11 cellular contexts compared by ENCODE assay signal in the genomic region with DNA sequence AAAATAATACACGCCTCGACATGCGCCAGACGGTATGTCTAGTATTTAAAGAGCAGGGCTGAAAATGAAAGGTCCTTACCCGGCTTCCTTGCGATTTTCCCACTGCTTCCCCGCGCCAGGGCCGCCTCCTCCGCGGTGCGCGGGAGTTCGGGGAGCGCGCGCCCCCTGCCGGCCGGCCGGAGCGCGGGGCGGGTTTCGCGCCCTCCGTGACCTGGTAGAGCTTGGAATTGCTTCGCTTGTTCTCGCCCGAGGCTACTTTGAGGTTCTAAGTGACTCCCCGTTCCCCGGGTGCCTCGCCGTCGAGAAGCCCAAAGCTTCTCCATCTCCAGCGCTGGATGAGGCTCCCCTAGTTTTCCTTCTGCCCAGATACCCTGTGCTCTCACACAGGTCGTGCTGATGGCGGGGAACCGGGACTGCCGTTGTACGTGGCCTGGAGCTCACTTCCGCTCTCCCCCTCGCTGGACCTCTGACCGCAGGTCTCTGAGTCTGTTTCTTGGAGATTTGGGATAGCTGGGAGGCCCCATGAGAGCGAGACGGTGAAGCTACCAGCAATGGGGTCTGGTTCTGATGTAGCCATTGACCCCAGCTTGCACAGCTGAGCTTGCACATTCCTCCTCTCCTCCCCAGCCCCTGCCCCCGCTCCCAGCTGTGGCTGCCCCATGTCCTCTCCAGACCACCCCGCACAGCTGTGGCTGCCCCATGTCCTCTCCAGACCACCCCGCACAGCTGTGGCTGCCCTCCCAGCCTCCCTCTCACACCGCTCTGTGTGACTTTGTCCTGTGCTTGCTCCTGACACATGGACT. TPM values are rescaled to one million over a fixed set of nuclear protein-coding genes. Genes with fewer than 3 reads are reported as not detected.
DNase-seq lines count a peak whose midpoint lies in the region; ATAC-seq and TF ChIP-seq lines count a peak whose summit lies in the region.
"Not testable (repeated sequence)": the region's sequence is repeated elsewhere in the genome, so short reads cannot be mapped to it uniquely, and the experiment has no call there.
"Had no signal": no experiment of that assay in that cellular context is flagged by ENCODE, and none has a peak within 500 bp of the region (broad histone marks: within the 10 kb centered on the region; RNA-seq: fewer than 3 reads in every experiment).

No MANE protein-coding gene starts in this region.

- BruUV-seq in HCT116 (replicated peaks; lab: Mats Ljungman, UMichigan); IMR-90 (replicated peaks; lab: Mats Ljungman, UMichigan): not testable (repeated sequence)

- not testable (repeated sequence) for H4K5ac ChIP-seq in IMR-90 (ENCODE audit: low read depth, low read length)

- not testable (repeated sequence) for H3K4me3 Mint-ChIP-seq in activated T-helper 17 cell treated with anti-CD3 and anti-CD28 coated beads, Interleukin-2, amount 50 U/mL, for 72 hours

- not testable (repeated sequence) for H3K79me1 ChIP-seq in IMR-90 (ENCODE audit: low read depth in 1 of 2, low read length in 2 of 2)

- not testable (repeated sequence) for H3K4me2 ChIP-seq in HCT116 (ENCODE audit: low read length); IMR-90 (ENCODE audit: low read depth, low read length)

- RAD21 ChIA-PET in HCT116 (lab: Charles Lee; ENCODE audit: low non-redundant PET in 1 of 2, low total read pairs in 2 of 2, uncharacterized antibody in 2 of 2, unreplicated experiment in 2 of 2), result not testable (repeated sequence)

- not testable (repeated sequence) for H3K36me3 ChIP-seq in HCT116 (ENCODE audit: control insufficient read depth in 1 of 2, insufficient read depth in 2 of 2, low read length in 2 of 2); IMR-90 (ENCODE audit: control insufficient read depth, insufficient read depth, low read length)

- H2BK120ac ChIP-seq in IMR-90 (ENCODE audit: low read depth, low read length), result not testable (repeated sequence)

- not testable (repeated sequence) for H2AK9ac ChIP-seq in IMR-90 (replicated peaks; ENCODE audit: low read depth, low read length, poor library complexity)

- H3K14ac ChIP-seq in IMR-90 (replicated peaks; ENCODE audit: low read depth, low read length), result not testable (repeated sequence)

- H2BK5ac ChIP-seq in IMR-90 (ENCODE audit: low read depth, low read length, poor library complexity, severe bottlenecking), result not testable (repeated sequence)

- not testable (repeated sequence) for H4K8ac ChIP-seq in IMR-90 (ENCODE audit: low read depth in 2 of 2, low read length in 2 of 2)

- H3K4me3 ChIP-seq in HCT116 (replicated peaks in 1 of 2; ENCODE audit: low read depth in 1 of 2, low read length in 2 of 2); IMR-90 (ENCODE audit: insufficient read depth, low read depth, low read length): not testable (repeated sequence)

- dilution Hi-C loops in IMR-90 (cut with HindIII; ENCODE audit: low sequenced_read_pairs, unreplicated experiment), result not testable (repeated sequence)

- not testable (repeated sequence) for DNase-seq in HCT116 (ENCODE audit: low read depth, low spot score); IMR-90
- DNase-seq in left colon (peak in 1 of 2 donors; percentile 35), sciatic nerve (ENCODE audit: low spot score) (peak; percentile 44)

- H3K79me2 ChIP-seq in HCT116 (ENCODE audit: insufficient read depth, low read length), result not testable (repeated sequence)

- H3K9me1 ChIP-seq in IMR-90 (ENCODE audit: insufficient read depth, low read length), result not testable (repeated sequence)

- in situ Hi-C loops in IMR-90 (cut with MboI; ENCODE audit: low sequenced_read_pairs), result not testable (repeated sequence)

- POLR2A ChIA-PET in HCT116 (lab: Charles Lee); IMR-90 (lab: Charles Lee; ENCODE audit: unreplicated experiment): not testable (repeated sequence)

- H3K4me1 ChIP-seq in HCT116 (ENCODE audit: control insufficient read depth in 1 of 2, insufficient read depth in 2 of 2, low read length in 2 of 2); IMR-90 (ENCODE audit: control insufficient read depth, insufficient read depth, low read length): not testable (repeated sequence)

- not testable (repeated sequence) for H2BK20ac ChIP-seq in IMR-90 (ENCODE audit: low read depth, low read length)

- not testable (repeated sequence) for TF ChIP-seq RAD21 in HCT116 (IDR thresholded peaks at IDR 0.05; ENCODE audit: low read depth); IMR-90 (IDR thresholded peaks at IDR 0.05; ENCODE audit: low read length)

- H2AK5ac ChIP-seq in IMR-90 (ENCODE audit: low read depth, low read length), result not testable (repeated sequence)

- H2BK15ac ChIP-seq in IMR-90 (ENCODE audit: low read depth, low read length), result not testable (repeated sequence)

- not testable (repeated sequence) for H3K4ac ChIP-seq in IMR-90 (ENCODE audit: low read depth, low read length)

- not testable (repeated sequence) for H3K27ac ChIP-seq in HCT116 (ENCODE audit: low read depth, low read length); IMR-90 (ENCODE audit: insufficient read depth, low read length)

- not testable (repeated sequence) for H4K20me1 ChIP-seq in HCT116 (ENCODE audit: insufficient read depth); IMR-90 (ENCODE audit: insufficient read depth, low read length)

- not testable (repeated sequence) for TF ChIP-seq POLR2A in HCT116 (IDR thresholded peaks at IDR 0.05; ENCODE audit: borderline replicate concordance, extremely low read depth, insufficient read depth, insufficient read length); IMR-90 (IDR thresholded peaks at IDR 0.05; ENCODE audit: low read depth, low read length)

- not testable (repeated sequence) for H3K27me3 ChIP-seq in HCT116 (ENCODE audit: insufficient read depth, low read length); IMR-90 (ENCODE audit: control insufficient read depth, insufficient read depth, low read length)

- H3K9me3 ChIP-seq in HCT116 (ENCODE audit: control insufficient read depth in 1 of 2, insufficient read depth in 1 of 2, low read depth in 1 of 2, low read length in 2 of 2); IMR-90 (ENCODE audit: control insufficient read depth, insufficient read depth, low read length): not testable (repeated sequence)

- H3K27me3 Mint-ChIP-seq in activated T-helper 17 cell treated with anti-CD3 and anti-CD28 coated beads, Interleukin-2, amount 50 U/mL, for 72 hours, result not testable (repeated sequence)

- TF ChIP-seq CTCF in HCT116 (IDR thresholded peaks at IDR 0.05 in 2 of 3, conservative IDR thresholded peaks at IDR 0.05 in 1 of 3; ENCODE audit: borderline replicate concordance in 1 of 3, insufficient read depth in 1 of 3, low read depth in 2 of 3, low read length in 2 of 3); IMR-90 (conservative IDR thresholded peaks at IDR 0.05; ENCODE audit: low read depth, low read length): not testable (repeated sequence)

- not testable (repeated sequence) for H3K9ac ChIP-seq in HCT116 (ENCODE audit: low read length); IMR-90 (ENCODE audit: low read depth, low read length)

- H2AFZ ChIP-seq in HCT116 (ENCODE audit: low read depth, low read length, poor library complexity, severe bottlenecking); IMR-90 (replicated peaks; ENCODE audit: low read length, poor library complexity): not testable (repeated sequence)

- not testable (repeated sequence) for H3K23ac ChIP-seq in IMR-90 (ENCODE audit: low read depth, low read length)

- intact Hi-C loops in HCT116 (cut with micrococcal nuclease); IMR-90 (cut with micrococcal nuclease); left colon (cut with DNase I, micrococcal nuclease); sciatic nerve (cut with DNase I): not testable (repeated sequence)

- H3K36me3 Mint-ChIP-seq in activated T-helper 17 cell treated with anti-CD3 and anti-CD28 coated beads, Interleukin-2, amount 50 U/mL, for 72 hours (ENCODE audit: low read depth), result not testable (repeated sequence)

- H4K91ac ChIP-seq in IMR-90 (ENCODE audit: insufficient read depth, low read depth, low read length), result not testable (repeated sequence)

- WGBS in IMR-90 (ENCODE audit: extremely low coverage in 2 of 2, insufficient read length in 1 of 2), 2 experiments, result no CpG with 5 or more reads among the region's 49 CpGs

- not testable (repeated sequence) for H3K56ac ChIP-seq in IMR-90 (ENCODE audit: extremely low read depth, insufficient read depth, low read length)

- ATAC-seq in GM18499 (IDR thresholded peaks at IDR 0.05; ENCODE audit: insufficient read depth, unreplicated experiment) (peak; percentile 65), GM19397 (IDR thresholded peaks at IDR 0.05; ENCODE audit: unreplicated experiment) (peak; percentile 91), HCT116 (peak; percentile 95), HG03095 (IDR thresholded peaks at IDR 0.05; ENCODE audit: unreplicated experiment) (peak; percentile 91), IMR-90 (ENCODE audit: low read depth) (peak; percentile 98), left colon (peak; percentile 93), sciatic nerve (peak; percentile 91)
- peak; percentile 97 for ATAC-seq in activated T-helper 17 cell treated with anti-CD3 and anti-CD28 coated beads, Interleukin-2, amount 50 U/mL, for 72 hours (replicated peaks)

- not testable (repeated sequence) for H3K4me1 Mint-ChIP-seq in activated T-helper 17 cell treated with anti-CD3 and anti-CD28 coated beads, Interleukin-2, amount 50 U/mL, for 72 hours

- not testable (repeated sequence) for H3K9me2 ChIP-seq in HCT116 (ENCODE audit: insufficient read depth)

- H3K9me3 Mint-ChIP-seq in activated T-helper 17 cell treated with anti-CD3 and anti-CD28 coated beads, Interleukin-2, amount 50 U/mL, for 72 hours, result not testable (repeated sequence)

- CTCF ChIA-PET in HCT116 (lab: Charles Lee); IMR-90 (lab: Yijun Ruan, JAX): not testable (repeated sequence)

- H3K27ac Mint-ChIP-seq in activated T-helper 17 cell treated with anti-CD3 and anti-CD28 coated beads, Interleukin-2, amount 50 U/mL, for 72 hours, result not testable (repeated sequence)

- H3K18ac ChIP-seq in IMR-90 (ENCODE audit: low read depth, low read length), result not testable (repeated sequence)

RNA-seq across cellular contexts. Expression of gene HNRNPH1, which starts 11.1 kb away (rescaled TPM):
- total RNA-seq in HCT116 (2021; ENCODE audit: unreplicated experiment) (788 TPM), IMR-90 (2012; rRNA removed) (300 and 735 TPM in 2 replicates), left colon (100 to 1,000 TPM; 352 to 431 TPM), sciatic nerve (673 TPM)
- 320 and 338 TPM in 2 replicates for polyA plus RNA-seq in HCT116 (2012)
- polyA plus RNA-seq in IMR-90 (2012; rRNA removed), result 230 and 288 TPM in 2 replicates
- polyA plus RNA-seq in IMR-90 (2012; cell fraction: cytosol; rRNA removed), result 34.5 and 69.4 TPM in 2 replicates
- 110 and 525 TPM in 2 replicates for polyA plus RNA-seq in IMR-90 (2012; cell fraction: nucleus; rRNA removed; ENCODE audit: low replicate concordance)
- total RNA-seq in activated T-helper 17 cell treated with anti-CD3 and anti-CD28 coated beads, Interleukin-2, amount 50 U/mL, for 72 hours, result 100 to 1,000 TPM; 761 to 957 TPM

RNA-seq across cellular contexts. Expression of gene CBY3, which starts 46.3 kb away (rescaled TPM):
- total RNA-seq in HCT116 (2021; ENCODE audit: unreplicated experiment) (not detected), IMR-90 (2012; rRNA removed) (0.18 TPM in 1 of 2 replicates, not detected in the other), left colon (not detected), sciatic nerve (not detected)
- polyA plus RNA-seq in HCT116 (2012), result 0.15 TPM in 1 of 2 replicates, not detected in the other
- polyA plus RNA-seq in IMR-90 (2012; rRNA removed), result not detected in 2 replicates
- not detected in 2 replicates for polyA plus RNA-seq in IMR-90 (2012; cell fraction: cytosol; rRNA removed)
- not detected in 2 replicates for polyA plus RNA-seq in IMR-90 (2012; cell fraction: nucleus; rRNA removed; ENCODE audit: low replicate concordance)
- not detected for total RNA-seq in activated T-helper 17 cell treated with anti-CD3 and anti-CD28 coated beads, Interleukin-2, amount 50 U/mL, for 72 hours
- total RNA-seq: progenitor cell of endocrine pancreas, RPMI7951 had no signal
- polyA plus RNA-seq: mammary epithelial cell had no signal
